Comparison of ENCODE assay signal across 8 cellular contexts in genomic region chr2:236177967-236178909, GRCh38. TPM values are rescaled to one million over a fixed set of nuclear protein-coding genes. Genes with fewer than 3 reads are reported as not detected.
DNase-seq lines count a peak whose midpoint lies in the region; ATAC-seq, FAIRE-seq and TF ChIP-seq lines count a peak whose summit lies in the region.

No MANE protein-coding gene starts in this region.

- peak overlapping the region; percentile 76 for H3K4me3 Mint-ChIP-seq in chondrocyte (ENCODE audit: unreplicated experiment)

- H3K4me3 ChIP-seq in BJ (ENCODE audit: low read depth, low read length) (peak overlapping the region; percentile 49), PC-9 (peak overlapping the region; percentile 54)

- peak overlapping the region; percentile 65 for H3K27ac ChIP-seq in PC-9

- POLR2A ChIA-PET in BJ (lab: Charles Lee) (no interaction called here), PC-9 (lab: Charles Lee; ENCODE audit: unreplicated experiment) (interaction anchor here (0.7 kb wide), 1 partner anchor 633 kb away, joined by 3 read pairs; no protein-coding TSS in a partner anchor)

- intact Hi-C loops in PC-9 (cut with micrococcal nuclease; ENCODE audit: unreplicated experiment), result no loop called here

- CTCF ChIA-PET in BJ (lab: Yijun Ruan, JAX) (interaction anchor here (0.7 to 15.1 kb wide), 20 partner anchors 9 to 902 kb away, joined by 3 to 198 read pairs (median 4); partner anchors contain the start of gene GBX2), PC-9 (lab: Charles Lee) (interaction anchor here (0.5 to 3.6 kb wide), 10 partner anchors 11 to 1337 kb away, joined by 3 to 31 read pairs (median 4); partner anchors contain the start of gene ACKR3)

- FAIRE-seq in H54 (lab: Jason Lieb, UNC), result no peak

- DNase-seq in BJ (ENCODE audit: low read depth), result no peak
- DNase-seq in H54 (ENCODE audit: insufficient read length, low spot score), result peak; percentile 88
- peak in 1 of 2 experiments; percentile 87 for DNase-seq in PC-9
- no peak for DNase-seq in chondrocyte (ENCODE audit: low spot score)
- peak; percentile 75 for DNase-seq in kidney tubule cell (ENCODE audit: low spot score)
- peak; percentile 29 for DNase-seq in stimulated activated CD8-positive, alpha-beta memory T cell treated with anti-CD3 and anti-CD28 coated beads, Interleukin-15, amount 100 ng/mL, for 48 hours (ENCODE audit: low read depth in 2 of 2)
- DNase-seq in activated CD4-positive, CD25-positive, alpha-beta regulatory T cell (lab: John Stamatoyannopoulos, UW), result no peak

- no peaks in the 10 kb centered on the region for H3K9me2 ChIP-seq in PC-9 (ENCODE audit: insufficient read depth)

- no peaks in the 10 kb centered on the region for H3K36me3 Mint-ChIP-seq in chondrocyte (ENCODE audit: low read depth)

- H4K20me1 ChIP-seq in PC-9 (ENCODE audit: insufficient read depth), result no peaks in the 10 kb centered on the region

- H3K9me3 Mint-ChIP-seq in chondrocyte (ENCODE audit: low read depth), result no peaks in the 10 kb centered on the region

- H3K9me3 ChIP-seq in PC-9 (ENCODE audit: insufficient read depth, low read depth), result no peaks in the 10 kb centered on the region

- ATAC-seq in HG03378 (IDR thresholded peaks at IDR 0.05; ENCODE audit: unreplicated experiment), result no peak

- peaks cover 32% of the 10 kb centered on the region for H3F3A ChIP-seq in PC-9 (ENCODE audit: insufficient read depth, low read depth)

- peaks cover 63% of the 10 kb centered on the region for H3K4me1 Mint-ChIP-seq in chondrocyte (ENCODE audit: low read depth)

- TF ChIP-seq CTCF in BJ (IDR thresholded peaks at IDR 0.05; ENCODE audit: insufficient read depth, low read depth, low read length), result peak; percentile 93
- TF ChIP-seq CTCF in PC-9 (conservative IDR thresholded peaks at IDR 0.05), result peak; percentile 94
- peak; percentile 92 for TF ChIP-seq CTCF in chondrocyte (IDR thresholded peaks at IDR 0.05)

- H3K36me3 ChIP-seq in BJ (ENCODE audit: control insufficient read depth, insufficient read depth, low read length) (no peaks in the 10 kb centered on the region), PC-9 (ENCODE audit: low read depth) (no peaks in the 10 kb centered on the region)

- no peaks in the 10 kb centered on the region for H3K27me3 Mint-ChIP-seq in chondrocyte (ENCODE audit: low read depth)

- peak overlapping the region; percentile 67 for H2AFZ ChIP-seq in PC-9

- BruUV-seq in PC-9 (replicated peaks; lab: Mats Ljungman, UMichigan), result no TSS peak

- TF ChIP-seq POLR2A in H54 (IDR thresholded peaks at IDR 0.05; ENCODE audit: low read depth, low read length), result no peak

- H3K27me3 ChIP-seq in BJ (ENCODE audit: control insufficient read depth, insufficient read depth, low read length), result peaks cover 9% of the 10 kb centered on the region
- H3K27me3 ChIP-seq in PC-9 (ENCODE audit: insufficient read depth, low read depth), result no peaks in the 10 kb centered on the region

- no peaks in the 10 kb centered on the region for H3K79me2 ChIP-seq in PC-9 (ENCODE audit: low read depth)

- peak overlapping the region; percentile 81 for H3K27ac Mint-ChIP-seq in chondrocyte (ENCODE audit: unreplicated experiment)

- H3K4me1 ChIP-seq in PC-9 (replicated peaks; ENCODE audit: insufficient read depth), result peaks cover 13% of the 10 kb centered on the region

- peak overlapping the region; percentile 61 for H3K4me2 ChIP-seq in PC-9

RNA-seq across cellular contexts. Expression of gene GBX2, which starts 10.1 kb away (rescaled TPM):
- 0.11 TPM in 1 of 2 replicates, not detected in the other for polyA plus RNA-seq in BJ (2011; rRNA removed)
- not detected in 2 replicates for polyA minus RNA-seq in BJ (2011; rRNA and poly(A)+ RNA removed)
- not detected in 2 replicates for total RNA-seq in PC-9 (2021)
- total RNA-seq in chondrocyte, result 12.5 to 17.8 TPM (median 16.7 TPM) in 3 replicates

Comparison
In these comparisons a context has a peak if more than half of its experiments do, and no peak if none do; other contexts are left out.
1. DNase-seq: peak in H54 (single experiment), kidney tubule cell (single experiment) and stimulated activated CD8-positive, alpha-beta memory T cell treated with anti-CD3 and anti-CD28 coated beads, Interleukin-15, amount 100 ng/mL, for 48 hours (2 of 2); none in BJ (single experiment), chondrocyte (single experiment) and activated CD4-positive, CD25-positive, alpha-beta regulatory T cell (0 of 4).
2. RNA of gene GBX2, which starts 10.1 kb away (total RNA-seq): 12.5 to 17.8 TPM in chondrocyte; not detected in PC-9; every median in the first group is over 10 times any median in the second.
3. Peak in every context shown above with its lines, with median percentiles within 50 percentile points of each other: CTCF ChIP-seq.